2 cellular contexts compared by ENCODE assay signal in the genomic region with DNA sequence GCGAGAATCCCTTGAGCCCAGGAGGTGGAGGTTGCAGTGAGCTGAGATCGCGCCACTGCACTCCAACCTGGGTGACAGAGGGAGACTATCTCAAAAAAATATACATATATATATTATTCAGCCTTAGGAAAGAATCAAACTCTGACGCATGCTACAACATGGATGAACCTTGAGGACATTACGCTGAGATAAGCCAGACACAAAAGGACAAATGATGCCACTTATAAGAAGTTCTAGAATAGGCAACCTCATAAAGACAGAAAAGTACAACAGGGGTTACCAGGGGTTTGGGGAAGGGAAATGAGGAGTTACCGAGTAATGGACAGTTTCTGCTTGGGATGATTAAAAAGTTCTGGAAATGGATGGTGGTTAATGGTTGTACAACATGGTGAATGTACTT.
TF ChIP-seq lines count a peak whose summit lies in the region.

No MANE protein-coding gene starts in this region.

TF ChIP-seq in SK-N-SH, 30 proteins besides CTCF, POLR2A, EP300 and RAD21 (continued from another document):
- TF ChIP-seq, protein P1, sequence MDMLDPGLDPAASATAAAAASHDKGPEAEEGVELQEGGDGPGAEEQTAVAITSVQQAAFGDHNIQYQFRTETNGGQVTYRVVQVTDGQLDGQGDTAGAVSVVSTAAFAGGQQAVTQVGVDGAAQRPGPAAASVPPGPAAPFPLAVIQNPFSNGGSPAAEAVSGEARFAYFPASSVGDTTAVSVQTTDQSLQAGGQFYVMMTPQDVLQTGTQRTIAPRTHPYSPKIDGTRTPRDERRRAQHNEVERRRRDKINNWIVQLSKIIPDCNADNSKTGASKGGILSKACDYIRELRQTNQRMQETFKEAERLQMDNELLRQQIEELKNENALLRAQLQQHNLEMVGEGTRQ (IDR thresholded peaks at IDR 0.05; ENCODE audit: borderline replicate concordance, low read depth, low read length) = no peak
- no peak for TF ChIP-seq GABPA (IDR thresholded peaks at IDR 0.05; ENCODE audit: low read depth)
- no peak for TF ChIP-seq TAF1 (IDR thresholded peaks at IDR 0.05; ENCODE audit: borderline replicate concordance, low read depth, low read length)
- no peak for TF ChIP-seq SIN3A (IDR thresholded peaks at IDR 0.05; ENCODE audit: borderline replicate concordance, low read depth, low read length)
- TF ChIP-seq RFX5 (IDR thresholded peaks at IDR 0.05; ENCODE audit: low read length) = no peak
- TF ChIP-seq TCF12 (IDR thresholded peaks at IDR 0.05) = no peak
TF ChIP-seq in SK-N-SH: peak in this region for 0.

TF ChIP-seq in SK-N-SH treated with all-trans-retinoic acid at 6 μM for 48 hours, 23 proteins besides CTCF, POLR2A, EP300 and RAD21:
- TF ChIP-seq, protein P2, sequence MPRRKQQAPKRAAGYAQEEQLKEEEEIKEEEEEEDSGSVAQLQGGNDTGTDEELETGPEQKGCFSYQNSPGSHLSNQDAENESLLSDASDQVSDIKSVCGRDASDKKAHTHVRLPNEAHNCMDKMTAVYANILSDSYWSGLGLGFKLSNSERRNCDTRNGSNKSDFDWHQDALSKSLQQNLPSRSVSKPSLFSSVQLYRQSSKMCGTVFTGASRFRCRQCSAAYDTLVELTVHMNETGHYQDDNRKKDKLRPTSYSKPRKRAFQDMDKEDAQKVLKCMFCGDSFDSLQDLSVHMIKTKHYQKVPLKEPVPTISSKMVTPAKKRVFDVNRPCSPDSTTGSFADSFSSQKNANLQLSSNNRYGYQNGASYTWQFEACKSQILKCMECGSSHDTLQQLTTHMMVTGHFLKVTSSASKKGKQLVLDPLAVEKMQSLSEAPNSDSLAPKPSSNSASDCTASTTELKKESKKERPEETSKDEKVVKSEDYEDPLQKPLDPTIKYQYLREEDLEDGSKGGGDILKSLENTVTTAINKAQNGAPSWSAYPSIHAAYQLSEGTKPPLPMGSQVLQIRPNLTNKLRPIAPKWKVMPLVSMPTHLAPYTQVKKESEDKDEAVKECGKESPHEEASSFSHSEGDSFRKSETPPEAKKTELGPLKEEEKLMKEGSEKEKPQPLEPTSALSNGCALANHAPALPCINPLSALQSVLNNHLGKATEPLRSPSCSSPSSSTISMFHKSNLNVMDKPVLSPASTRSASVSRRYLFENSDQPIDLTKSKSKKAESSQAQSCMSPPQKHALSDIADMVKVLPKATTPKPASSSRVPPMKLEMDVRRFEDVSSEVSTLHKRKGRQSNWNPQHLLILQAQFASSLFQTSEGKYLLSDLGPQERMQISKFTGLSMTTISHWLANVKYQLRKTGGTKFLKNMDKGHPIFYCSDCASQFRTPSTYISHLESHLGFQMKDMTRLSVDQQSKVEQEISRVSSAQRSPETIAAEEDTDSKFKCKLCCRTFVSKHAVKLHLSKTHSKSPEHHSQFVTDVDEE (CRISPR knock-in tag; IDR thresholded peaks at IDR 0.05) = no peak
- TF ChIP-seq OSR1 (CRISPR knock-in tag; IDR thresholded peaks at IDR 0.05) (no peak), TOX (CRISPR knock-in tag; IDR thresholded peaks at IDR 0.05; ENCODE audit: borderline replicate concordance) (no peak), ZFP30 (CRISPR knock-in tag; IDR thresholded peaks at IDR 0.05) (no peak), ZNF565 (CRISPR knock-in tag; conservative IDR thresholded peaks at IDR 0.05; ENCODE audit: low read depth) (no peak), GLIS3 (CRISPR knock-in tag; IDR thresholded peaks at IDR 0.05) (no peak), CSDC2 (CRISPR knock-in tag; IDR thresholded peaks at IDR 0.05) (no peak), PPARA (CRISPR knock-in tag; IDR thresholded peaks at IDR 0.05; ENCODE audit: borderline replicate concordance) (no peak), RARB (CRISPR knock-in tag; IDR thresholded peaks at IDR 0.05) (no peak), ZNF70 (CRISPR knock-in tag; IDR thresholded peaks at IDR 0.05) (no peak), SNAI2 (CRISPR knock-in tag; IDR thresholded peaks at IDR 0.05) (no peak), ZFP3 (CRISPR knock-in tag; IDR thresholded peaks at IDR 0.05) (no peak), ZNF8 (CRISPR knock-in tag; IDR thresholded peaks at IDR 0.05) (no peak), ISL1 (CRISPR knock-in tag; IDR thresholded peaks at IDR 0.05) (no peak), ESRRG (CRISPR knock-in tag; IDR thresholded peaks at IDR 0.05) (no peak), TCF4 (CRISPR knock-in tag; IDR thresholded peaks at IDR 0.05; ENCODE audit: borderline replicate concordance) (no peak), ZC3H10 (CRISPR knock-in tag; IDR thresholded peaks at IDR 0.05) (no peak), BACH2 (CRISPR knock-in tag; IDR thresholded peaks at IDR 0.05; ENCODE audit: borderline replicate concordance) (no peak)
- TF ChIP-seq, protein P3, sequence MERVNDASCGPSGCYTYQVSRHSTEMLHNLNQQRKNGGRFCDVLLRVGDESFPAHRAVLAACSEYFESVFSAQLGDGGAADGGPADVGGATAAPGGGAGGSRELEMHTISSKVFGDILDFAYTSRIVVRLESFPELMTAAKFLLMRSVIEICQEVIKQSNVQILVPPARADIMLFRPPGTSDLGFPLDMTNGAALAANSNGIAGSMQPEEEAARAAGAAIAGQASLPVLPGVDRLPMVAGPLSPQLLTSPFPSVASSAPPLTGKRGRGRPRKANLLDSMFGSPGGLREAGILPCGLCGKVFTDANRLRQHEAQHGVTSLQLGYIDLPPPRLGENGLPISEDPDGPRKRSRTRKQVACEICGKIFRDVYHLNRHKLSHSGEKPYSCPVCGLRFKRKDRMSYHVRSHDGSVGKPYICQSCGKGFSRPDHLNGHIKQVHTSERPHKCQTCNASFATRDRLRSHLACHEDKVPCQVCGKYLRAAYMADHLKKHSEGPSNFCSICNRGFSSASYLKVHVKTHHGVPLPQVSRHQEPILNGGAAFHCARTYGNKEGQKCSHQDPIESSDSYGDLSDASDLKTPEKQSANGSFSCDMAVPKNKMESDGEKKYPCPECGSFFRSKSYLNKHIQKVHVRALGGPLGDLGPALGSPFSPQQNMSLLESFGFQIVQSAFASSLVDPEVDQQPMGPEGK (CRISPR knock-in tag; IDR thresholded peaks at IDR 0.05; ENCODE audit: borderline replicate concordance) = no peak
- TF ChIP-seq, protein P4, sequence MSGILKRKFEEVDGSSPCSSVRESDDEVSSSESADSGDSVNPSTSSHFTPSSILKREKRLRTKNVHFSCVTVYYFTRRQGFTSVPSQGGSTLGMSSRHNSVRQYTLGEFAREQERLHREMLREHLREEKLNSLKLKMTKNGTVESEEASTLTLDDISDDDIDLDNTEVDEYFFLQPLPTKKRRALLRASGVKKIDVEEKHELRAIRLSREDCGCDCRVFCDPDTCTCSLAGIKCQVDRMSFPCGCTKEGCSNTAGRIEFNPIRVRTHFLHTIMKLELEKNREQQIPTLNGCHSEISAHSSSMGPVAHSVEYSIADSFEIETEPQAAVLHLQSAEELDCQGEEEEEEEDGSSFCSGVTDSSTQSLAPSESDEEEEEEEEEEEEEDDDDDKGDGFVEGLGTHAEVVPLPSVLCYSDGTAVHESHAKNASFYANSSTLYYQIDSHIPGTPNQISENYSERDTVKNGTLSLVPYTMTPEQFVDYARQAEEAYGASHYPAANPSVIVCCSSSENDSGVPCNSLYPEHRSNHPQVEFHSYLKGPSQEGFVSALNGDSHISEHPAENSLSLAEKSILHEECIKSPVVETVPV (CRISPR knock-in tag; IDR thresholded peaks at IDR 0.05) = no peak
